In the genomic region with DNA sequence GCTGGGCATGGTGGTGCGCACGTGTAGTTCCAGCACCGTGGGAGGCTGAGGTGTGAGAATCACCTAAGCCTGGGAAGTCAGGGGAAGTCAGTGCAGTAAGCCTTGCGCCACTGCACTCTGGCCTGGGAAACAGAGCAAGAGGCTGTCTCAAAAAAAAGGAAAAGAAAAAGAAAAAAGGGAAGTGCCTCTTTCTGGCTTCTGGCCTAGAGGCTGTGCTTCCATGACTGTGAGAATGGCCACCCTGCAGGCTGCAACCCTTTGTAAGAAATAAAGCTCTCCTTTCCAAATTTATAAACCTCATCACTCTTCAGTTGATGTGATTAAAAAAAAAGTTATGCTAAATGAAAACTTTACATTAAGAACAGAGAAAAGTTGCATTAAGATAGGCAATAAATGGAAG, we compare ENCODE assay signal across 23 cellular contexts.
DNase-seq lines count a peak whose midpoint lies in the region; TF ChIP-seq lines count a peak whose summit lies in the region.
"Had no signal": no experiment of that assay in that cellular context is flagged by ENCODE, and none has a peak within 500 bp of the region (broad histone marks: within the 10 kb centered on the region; RNA-seq: fewer than 3 reads in every experiment).

No MANE protein-coding gene starts in this region.

- no peak for TF ChIP-seq CTCF in endodermal cell (conservative IDR thresholded peaks at IDR 0.05)

- no peaks in the 10 kb centered on the region for H3K9me3 Mint-ChIP-seq in endodermal cell

- peak; percentile 20 for DNase-seq in NOMO-1 treated with DMSO at 0.1 percent for 48 hours (lab: John Stamatoyannopoulos, UW; ENCODE audit: unreplicated experiment)
- DNase-seq in NOMO-1 treated with dmso at 0.1 percent for 144 hours (lab: John Stamatoyannopoulos, UW; ENCODE audit: unreplicated experiment): no peak
- DNase-seq in OCI-M1 (lab: John Stamatoyannopoulos, UW): peak; percentile 75
- no peak for DNase-seq in endodermal cell
- DNase-seq in posterior cingulate gyrus: no peak
- DNase-seq in hypothalamus (lab: John Stamatoyannopoulos, UW): no peak
- no peak for DNase-seq in DMS153 (lab: John Stamatoyannopoulos, UW)
- DNase-seq: 8988T; AML-193; C1 segment of cervical spinal cord; Calu3; CD8-positive, alpha-beta memory T cell; MG63; NCI-H1105; NCI-H2029 treated with DMSO at 0.1 percent for 48 hours; NCI-H2171; NCI-H345; NCI-H82; PC-3; RPMI8226; SHP77; T-cell had no signal

- H3K36me3 ChIP-seq in endodermal cell (ENCODE audit: control insufficient read depth, insufficient read depth, low read length): no peaks in the 10 kb centered on the region
- H3K36me3 ChIP-seq: MG63 had no signal

- H3K27me3 ChIP-seq in endodermal cell (ENCODE audit: control insufficient read depth, insufficient read depth, low read length, poor library complexity, severe bottlenecking): no peaks in the 10 kb centered on the region
- H3K27me3 ChIP-seq: MG63 had no signal

- H3K4me3 ChIP-seq in endodermal cell (ENCODE audit: low read length): no peak overlapping the region
- H3K4me3 ChIP-seq: MG63, SK-N-MC had no signal

- H3K9me3 ChIP-seq in endodermal cell (ENCODE audit: control insufficient read depth, low read length): no peaks in the 10 kb centered on the region
- H3K9me3 ChIP-seq: MG63 had no signal

- H3K36me3 Mint-ChIP-seq in endodermal cell (ENCODE audit: low read depth): no peaks in the 10 kb centered on the region
- H3K36me3 Mint-ChIP-seq: CD8-positive, alpha-beta memory T cell; T-cell had no signal

- H3K27me3 Mint-ChIP-seq in endodermal cell (ENCODE audit: insufficient read depth): no peaks in the 10 kb centered on the region
- H3K27me3 Mint-ChIP-seq: CD8-positive, alpha-beta memory T cell; T-cell had no signal

- no peak overlapping the region for H3K4me3 Mint-ChIP-seq in endodermal cell
- H3K4me3 Mint-ChIP-seq: CD8-positive, alpha-beta memory T cell; T-cell had no signal

- no peak overlapping the region for H3K9ac ChIP-seq in endodermal cell (ENCODE audit: extremely low read depth, low read length, poor library complexity, severe bottlenecking)

- H3K4me1 ChIP-seq in endodermal cell (ENCODE audit: control insufficient read depth, insufficient read depth, low read length): no peaks in the 10 kb centered on the region

- peaks cover 3% of the 10 kb centered on the region for H3K4me1 Mint-ChIP-seq in endodermal cell
- H3K4me1 Mint-ChIP-seq: CD8-positive, alpha-beta memory T cell; T-cell had no signal

- H3K27ac ChIP-seq in endodermal cell (ENCODE audit: low read depth, low read length): no peak overlapping the region
- H3K27ac ChIP-seq: SK-N-MC had no signal

- H3K27ac Mint-ChIP-seq in endodermal cell: peak overlapping the region; percentile 12
- H3K27ac Mint-ChIP-seq: CD8-positive, alpha-beta memory T cell; T-cell had no signal

- intact Hi-C loops in posterior cingulate gyrus (cut with DNase I): no loop called here

- WGBS in endodermal cell (ENCODE audit: insufficient coverage in 1 of 2, insufficient read length in 1 of 2), 2 experiments: 80 to 93% methylated on average over 1 to 4 of the region's 4 CpGs

Comparison
In these comparisons a context has a peak if more than half of its experiments do, and no peak if none do; other contexts are left out.
1. DNase-seq: peak in NOMO-1 treated with DMSO at 0.1 percent for 48 hours (single experiment) and OCI-M1 (single experiment); none in NOMO-1 treated with dmso at 0.1 percent for 144 hours (single experiment), endodermal cell (single experiment), posterior cingulate gyrus (0 of 10), hypothalamus (0 of 51) and DMS153 (single experiment).